ENCODE assay signal across 8 cellular contexts in genomic region chr3:70120360-70120966, GRCh38.
DNase-seq lines count a peak whose midpoint lies in the region; ATAC-seq and TF ChIP-seq lines count a peak whose summit lies in the region.

No MANE protein-coding gene starts in this region.

- H3K9me3 Mint-ChIP-seq in CD4-positive, CD25-positive, alpha-beta regulatory T cell = no peaks in the 10 kb centered on the region

- peaks cover 6% of the 10 kb centered on the region for H3K27me3 Mint-ChIP-seq in CD4-positive, CD25-positive, alpha-beta regulatory T cell

- no peaks in the 10 kb centered on the region for H3K36me3 Mint-ChIP-seq in CD4-positive, CD25-positive, alpha-beta regulatory T cell

- no peaks in the 10 kb centered on the region for H3K9me3 ChIP-seq in CD4-positive, CD25-positive, alpha-beta regulatory T cell (ENCODE audit: control insufficient read depth in 2 of 2, low read length in 2 of 2)
- no peaks in the 10 kb centered on the region for H3K9me3 ChIP-seq in psoas muscle

- no peak overlapping the region for H3K27ac ChIP-seq in CD4-positive, CD25-positive, alpha-beta regulatory T cell (ENCODE audit: insufficient read depth, low read length, poor library complexity, severe bottlenecking)
- no peak overlapping the region for H3K27ac ChIP-seq in psoas muscle

- intact Hi-C loops in psoas muscle (cut with DNase I) = no loop called here

- no peaks in the 10 kb centered on the region for H3K4me1 ChIP-seq in CD4-positive, CD25-positive, alpha-beta regulatory T cell (ENCODE audit: control insufficient read depth, insufficient read depth, low read length, poor library complexity, severe bottlenecking)
- H3K4me1 ChIP-seq in psoas muscle = no peaks in the 10 kb centered on the region

- no peaks in the 10 kb centered on the region for H3K36me3 ChIP-seq in CD4-positive, CD25-positive, alpha-beta regulatory T cell (ENCODE audit: control insufficient read depth, insufficient read depth, low read length)
- no peaks in the 10 kb centered on the region for H3K36me3 ChIP-seq in psoas muscle (ENCODE audit: insufficient read depth in 1 of 2, low read depth in 1 of 2)

- DNase-seq in CD4-positive, CD25-positive, alpha-beta regulatory T cell = peak; percentile 12 to 73 (median 17)
- DNase-seq in NCI-H82 (lab: John Stamatoyannopoulos, UW) (peak; percentile 80), foreskin fibroblast (peak in 1 of 2 donors; percentile 28), psoas muscle (peak; percentile 25 to 64), NCI-H2196 treated with DMSO at 0.1 percent for 48 hours (lab: John Stamatoyannopoulos, UW; ENCODE audit: unreplicated experiment) (no peak)
- peak; percentile 43 for DNase-seq in activated CD8-positive, alpha-beta memory T cell treated with anti-CD3 and anti-CD28 coated beads, Interleukin-2, amount 50 U/mL, for 4 hours

- H3K4me3 Mint-ChIP-seq in CD4-positive, CD25-positive, alpha-beta regulatory T cell = peak overlapping the region in 1 of 4 donors; percentile 38

- TF ChIP-seq CTCF in foreskin fibroblast (IDR thresholded peaks at IDR 0.05; ENCODE audit: low read depth, low read length) (peak; percentile 67), psoas muscle (IDR thresholded peaks at IDR 0.05) (peak; percentile 13)

- H3K4me1 Mint-ChIP-seq in CD4-positive, CD25-positive, alpha-beta regulatory T cell = no peaks in the 10 kb centered on the region

- WGBS in psoas muscle, 3 donors = 89 to 93% (median 90%) methylated on average over 11 of the region's 11 CpGs

- no peaks in the 10 kb centered on the region for H3K27me3 ChIP-seq in CD4-positive, CD25-positive, alpha-beta regulatory T cell (ENCODE audit: control insufficient read depth, insufficient read depth, low read length)
- H3K27me3 ChIP-seq in psoas muscle (ENCODE audit: insufficient read depth in 3 of 3, low read length in 2 of 3) = no peaks in the 10 kb centered on the region

- ATAC-seq in CD4-positive, CD25-positive, alpha-beta regulatory T cell (ENCODE audit: low read depth in 2 of 2) = no peak
- ATAC-seq in GM18907 (IDR thresholded peaks at IDR 0.05; ENCODE audit: unreplicated experiment) = peak; percentile 97
- ATAC-seq in HG03066 (IDR thresholded peaks at IDR 0.05; ENCODE audit: low read depth, unreplicated experiment) = peak; percentile 97
- no peak for ATAC-seq in psoas muscle

- H3K27ac Mint-ChIP-seq in CD4-positive, CD25-positive, alpha-beta regulatory T cell = no peak overlapping the region

- no peak overlapping the region for H3K4me3 ChIP-seq in CD4-positive, CD25-positive, alpha-beta regulatory T cell (ENCODE audit: low read depth, low read length)
- H3K4me3 ChIP-seq in foreskin fibroblast (ENCODE audit: low read depth in 1 of 2, low read length in 2 of 2) = no peak overlapping the region
- H3K4me3 ChIP-seq in psoas muscle = no peak overlapping the region

Comparison
In these comparisons a context has a peak if more than half of its experiments do, and no peak if none do; other contexts are left out.
1. ATAC-seq: peak in GM18907 (single experiment) and HG03066 (single experiment); none in CD4-positive, CD25-positive, alpha-beta regulatory T cell (0 of 2) and psoas muscle (0 of 4).